24 cellular contexts compared by ENCODE assay signal in genomic region chr16:66462912-66463311, GRCh38. TPM values are rescaled to one million over a fixed set of nuclear protein-coding genes. Genes with fewer than 3 reads are reported as not detected.
A peak's percentile ranks its signal among the peaks of the same experiment; 100 is the strongest.
DNase-seq lines count a peak whose midpoint lies in the region; ATAC-seq, FAIRE-seq and TF ChIP-seq lines count a peak whose summit lies in the region.
"Had no signal": no experiment of that assay in that cellular context is flagged by ENCODE, and none has a peak within 500 bp of the region (broad histone marks: within the 10 kb centered on the region; RNA-seq: fewer than 3 reads in every experiment).

No MANE protein-coding gene starts in this region.

- H3K27me3 ChIP-seq in A673 (replicated peaks; ENCODE audit: insufficient read depth, low read depth, low read length, poor library complexity) (peaks cover 9% of the 10 kb centered on the region), HepG2 (ENCODE audit: control insufficient read depth in 1 of 2, insufficient read depth in 2 of 2, low read length in 2 of 2) (peaks cover 0 to 24% of the 10 kb centered on the region in 2 experiments; a peak in 4 of 5 replicates), upper lobe of left lung (no peaks in the 10 kb centered on the region)
- H3K27me3 ChIP-seq: Peyer's patch, SJCRH30 had no signal

- H3K9me3 ChIP-seq in A673 (ENCODE audit: low read depth, low read length, poor library complexity, severe bottlenecking) = no peaks in the 10 kb centered on the region
- no peaks in the 10 kb centered on the region for H3K9me3 ChIP-seq in HepG2 (ENCODE audit: low read length)
- H3K9me3 ChIP-seq in upper lobe of left lung = no peaks in the 10 kb centered on the region
- H3K9me3 ChIP-seq: Peyer's patch had no signal

- TF ChIP-seq CTCF in A673 (conservative IDR thresholded peaks at IDR 0.05; ENCODE audit: low read depth, low read length) = no peak
- TF ChIP-seq CTCF in choroid plexus epithelial cell (conservative IDR thresholded peaks at IDR 0.05; ENCODE audit: low read depth, low read length) = no peak
- no peak for TF ChIP-seq CTCF in HepG2 (CRISPR knock-in tag; IDR thresholded peaks at IDR 0.05)
- no peak for TF ChIP-seq CTCF in upper lobe of left lung (IDR thresholded peaks at IDR 0.05)

- H3K36me3 ChIP-seq in A673 (ENCODE audit: insufficient read depth, low read length, poor library complexity, severe bottlenecking) (no peaks in the 10 kb centered on the region), HepG2 (replicated peaks in 1 of 2; ENCODE audit: control insufficient read depth in 1 of 2, insufficient read depth in 2 of 2, low read length in 2 of 2) (no peaks in the 10 kb centered on the region), upper lobe of left lung (no peaks in the 10 kb centered on the region)
- H3K36me3 ChIP-seq: BLaER1 treated with 17β-estradiol and CSF1 and Interleukin-3, amounts not matched to agents 10 nM and 100 nM; Peyer's patch; SJCRH30 had no signal

- intact Hi-C loops in A673 (cut with micrococcal nuclease; ENCODE audit: unreplicated experiment) = no loop called here
- intact Hi-C loops in HepG2 (cut with micrococcal nuclease; ENCODE audit: unreplicated experiment) = no loop called here

- DNase-seq in A673 (ENCODE audit: low spot score) = peak; percentile 29
- peak; percentile 77 for DNase-seq in LHCN-M2 (ENCODE audit: low read depth)
- peak; percentile 24 for DNase-seq in choroid plexus epithelial cell (ENCODE audit: low read depth)
- DNase-seq in kidney tubule cell (ENCODE audit: low spot score) = peak; percentile 30
- no peak for DNase-seq in HepG2 (ENCODE audit: low spot score)
- no peak for DNase-seq in occipital lobe (lab: John Stamatoyannopoulos, UW)
- no peak for DNase-seq in upper lobe of left lung
- no peak for DNase-seq in cerebellum (ENCODE audit: low spot score)
- DNase-seq: CD4-positive, alpha-beta memory T cell; GDM1; GOT3; NCI-H1694; NCI-H2081; NCI-H446; NCI-H526 had no signal

- H3K79me2 ChIP-seq in HepG2 (ENCODE audit: insufficient read depth, low read length) = no peaks in the 10 kb centered on the region

- no peak overlapping the region for H3K27ac ChIP-seq in A673 (ENCODE audit: low read depth, low read length, poor library complexity, severe bottlenecking)
- no peak overlapping the region for H3K27ac ChIP-seq in HepG2 (ENCODE audit: extremely low read length, insufficient read depth, low read length)
- H3K27ac ChIP-seq in upper lobe of left lung = no peak overlapping the region
- H3K27ac ChIP-seq: 22Rv1; BLaER1 treated with 17β-estradiol and CSF1 and Interleukin-3, amounts not matched to agents 10 nM and 100 nM; Peyer's patch; SJCRH30 had no signal

- TF ChIP-seq RAD21 in HepG2 (CRISPR knock-in tag; IDR thresholded peaks at IDR 0.05) = no peak

- H3K4me2 ChIP-seq in HepG2 (ENCODE audit: low read depth, low read length) = no peak overlapping the region
- H3K4me2 ChIP-seq: BLaER1 treated with 17β-estradiol and CSF1 and Interleukin-3, amounts not matched to agents 10 nM and 100 nM had no signal

- CTCF ChIA-PET in A673 (lab: Charles Lee) (interaction anchor here (1.2 kb wide), 1 partner anchor 56 kb away, joined by 3 read pairs; no protein-coding TSS in a partner anchor), HepG2 (lab: Yijun Ruan, JAX; ENCODE audit: low intra/inter-chr PET ratio, low total read pairs) (no interaction called here)

- TF ChIP-seq EP300 in HepG2 (IDR thresholded peaks at IDR 0.05; ENCODE audit: low read depth in 2 of 2, low read length in 2 of 2) = no peak
- no peak for TF ChIP-seq EP300 in HepG2 (CRISPR knock-in tag; IDR thresholded peaks at IDR 0.05; ENCODE audit: borderline replicate concordance)
- TF ChIP-seq EP300 in upper lobe of left lung (IDR thresholded peaks at IDR 0.05) = no peak

- no peak overlapping the region for H3K9ac ChIP-seq in HepG2 (ENCODE audit: insufficient read depth, low read depth, low read length)
- H3K9ac ChIP-seq: BLaER1 treated with 17β-estradiol and CSF1 and Interleukin-3, amounts not matched to agents 10 nM and 100 nM had no signal

- no peak for FAIRE-seq in HepG2 (lab: Jason Lieb, UNC)
- FAIRE-seq: GM19239 had no signal

- ATAC-seq in HepG2 (no peak), upper lobe of left lung (ENCODE audit: low FRiP score in 2 of 2) (no peak)
- ATAC-seq: HCT116 had no signal

- 4% methylated on average over 1 of the region's 1 CpG for WGBS in HepG2 (ENCODE audit: low lambda C conversion rate)
- 74 to 88% methylated on average over 1 of the region's 1 CpG for WGBS in upper lobe of left lung, 2 donors

- no peaks in the 10 kb centered on the region for H4K20me1 ChIP-seq in HepG2 (ENCODE audit: insufficient read depth, low read length)
- H4K20me1 ChIP-seq: BLaER1 treated with 17β-estradiol and CSF1 and Interleukin-3, amounts not matched to agents 10 nM and 100 nM had no signal

- H3K4me3 ChIP-seq in A673 (ENCODE audit: low read depth, low read length, poor library complexity, severe bottlenecking) (no peak overlapping the region), choroid plexus epithelial cell (ENCODE audit: low read depth, low read length) (no peak overlapping the region), HepG2 (replicated peaks in 1 of 3; ENCODE audit: insufficient read depth in 1 of 3, low read depth in 2 of 3, low read length in 3 of 3) (no peak overlapping the region), upper lobe of left lung (no peak overlapping the region)
- H3K4me3 ChIP-seq: BLaER1 treated with 17β-estradiol and CSF1 and Interleukin-3, amounts not matched to agents 10 nM and 100 nM; Peyer's patch; SJCRH30 had no signal

- no peak for TF ChIP-seq POLR2A in HepG2 (IDR thresholded peaks at IDR 0.05; ENCODE audit: insufficient read depth in 1 of 2, low read depth in 2 of 2, low read length in 2 of 2)
- no peak for TF ChIP-seq POLR2A in upper lobe of left lung (IDR thresholded peaks at IDR 0.05)

- BruUV-seq in A673 (replicated peaks; lab: Mats Ljungman, UMichigan) (no TSS peak), HepG2 (replicated peaks; lab: Mats Ljungman, UMichigan) (no TSS peak)

- no peaks in the 10 kb centered on the region for H3K4me1 ChIP-seq in A673 (ENCODE audit: insufficient read depth, low read length, poor library complexity, severe bottlenecking)
- 0 out of 2 replicates have a peak, but pooled peaks cover under 1% of the 10 kb centered on the region for H3K4me1 ChIP-seq in HepG2 (ENCODE audit: insufficient read depth, low read length)
- H3K4me1 ChIP-seq in upper lobe of left lung = no peaks in the 10 kb centered on the region
- H3K4me1 ChIP-seq: Peyer's patch, SJCRH30 had no signal

- in situ Hi-C loops in HepG2 (cut with HindIII; ENCODE audit: extremely low pct_ligation_motif_present, low pct_unique_long_range_greater_than_20kb) = no loop called here

- POLR2A ChIA-PET in A673 (lab: Charles Lee; ENCODE audit: low non-redundant PET) = no interaction called here
- POLR2A ChIA-PET in HepG2 (lab: Yijun Ruan, JAX) = no interaction called here

- H2AFZ ChIP-seq in HepG2 (ENCODE audit: low read length) = no peak overlapping the region

TF ChIP-seq in HepG2, 621 proteins besides CTCF, POLR2A, EP300 and RAD21 (continues in another document):
- TF ChIP-seq GATAD2A (CRISPR knock-in tag; IDR thresholded peaks at IDR 0.05) (no peak), ZNF772 (CRISPR knock-in tag; IDR thresholded peaks at IDR 0.05) (no peak), ZNF484 (CRISPR knock-in tag; IDR thresholded peaks at IDR 0.05; ENCODE audit: borderline replicate concordance, low read depth) (no peak), SKI (IDR thresholded peaks at IDR 0.05; ENCODE audit: partially characterized antibody) (no peak), ZMYM3 (CRISPR knock-in tag; IDR thresholded peaks at IDR 0.05) (no peak), ZNF644 (CRISPR knock-in tag; IDR thresholded peaks at IDR 0.05; ENCODE audit: low read depth) (no peak), CBX1 (IDR thresholded peaks at IDR 0.05; ENCODE audit: low read depth) (no peak), CENPT (CRISPR knock-in tag; IDR thresholded peaks at IDR 0.05; ENCODE audit: low read depth) (no peak)
- TF ChIP-seq, protein P1, sequence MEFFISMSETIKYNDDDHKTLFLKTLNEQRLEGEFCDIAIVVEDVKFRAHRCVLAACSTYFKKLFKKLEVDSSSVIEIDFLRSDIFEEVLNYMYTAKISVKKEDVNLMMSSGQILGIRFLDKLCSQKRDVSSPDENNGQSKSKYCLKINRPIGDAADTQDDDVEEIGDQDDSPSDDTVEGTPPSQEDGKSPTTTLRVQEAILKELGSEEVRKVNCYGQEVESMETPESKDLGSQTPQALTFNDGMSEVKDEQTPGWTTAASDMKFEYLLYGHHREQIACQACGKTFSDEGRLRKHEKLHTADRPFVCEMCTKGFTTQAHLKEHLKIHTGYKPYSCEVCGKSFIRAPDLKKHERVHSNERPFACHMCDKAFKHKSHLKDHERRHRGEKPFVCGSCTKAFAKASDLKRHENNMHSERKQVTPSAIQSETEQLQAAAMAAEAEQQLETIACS (CRISPR knock-in tag; IDR thresholded peaks at IDR 0.05) = no peak

RNA-seq across cellular contexts. Expression of gene BEAN1, which starts 35.8 kb away (rescaled TPM):
- total RNA-seq in A673 (2021) (not detected in 2 replicates), LHCN-M2 (2014; rRNA removed) (0.19 and 1.4 TPM in 2 replicates), HepG2 (2016; rRNA removed; fragmentation: Illumina TruSeq; extraction: Trizol) (0.29 and 0.53 TPM in 2 replicates), occipital lobe (4.1 TPM), upper lobe of left lung (1 to 10 TPM in 1 of 6 donors, under 1 TPM in 3, not detected in 2; 0.22 to 1.0 (median 0.35) TPM), cerebellum (5.3 TPM)
- 2.1 TPM for polyA plus RNA-seq in LHCN-M2 (2012)
- 1.9 TPM in 2 replicates for total RNA-seq in HepG2 (2016; cell fraction: cytosol; rRNA removed; fragmentation: Illumina TruSeq; extraction: Trizol; ENCODE audit: low read depth)
- total RNA-seq in HepG2 (2016; cell fraction: insoluble cytoplasmic fraction; rRNA removed; fragmentation: Illumina TruSeq; extraction: Trizol) = 0.25 and 0.54 TPM in 2 replicates
- total RNA-seq in HepG2 (2016; cell fraction: membrane; rRNA removed; fragmentation: Illumina TruSeq; extraction: Trizol) = 0.56 and 1.5 TPM in 2 replicates
- 0.65 TPM in 1 of 2 replicates, not detected in the other for total RNA-seq in HepG2 (2016; cell fraction: nucleus; rRNA removed; fragmentation: Illumina TruSeq; extraction: Trizol)
- 1.4 and 3.9 TPM in 2 replicates for polyA plus RNA-seq in HepG2 (2011; rRNA removed)
- 2.0 and 2.5 TPM in 2 replicates for polyA plus RNA-seq in HepG2 (2011; cell fraction: cytosol; rRNA removed)
- polyA plus RNA-seq in HepG2 (2011; cell fraction: nucleus; rRNA removed) = 3.4 and 5.2 TPM in 2 replicates
- polyA plus RNA-seq in HepG2 (2012) = 1.6 and 4.4 TPM in 2 replicates
- polyA plus RNA-seq in HepG2 (2016; cell fraction: cytosol; fragmentation: Illumina TruSeq; extraction: Trizol; ENCODE audit: low read depth) = 2.9 and 4.2 TPM in 2 replicates
- polyA plus RNA-seq in HepG2 (2016; cell fraction: insoluble cytoplasmic fraction; fragmentation: Illumina TruSeq; extraction: Trizol; ENCODE audit: low read depth) = 0.10 TPM in 1 of 2 replicates, not detected in the other
- 2.4 and 2.8 TPM in 2 replicates for polyA plus RNA-seq in HepG2 (2016; cell fraction: membrane; fragmentation: Illumina TruSeq; extraction: Trizol; ENCODE audit: low read depth)
- polyA plus RNA-seq in HepG2 (2016; cell fraction: nucleus; fragmentation: Illumina TruSeq; extraction: Trizol; ENCODE audit: insufficient read depth, low read depth) = 0.81 and 1.1 TPM in 2 replicates
- polyA minus RNA-seq in HepG2 (2011; rRNA and poly(A)+ RNA removed; ENCODE audit: low replicate concordance) = 0.21 and 3.5 TPM in 2 replicates
- polyA minus RNA-seq in HepG2 (2011; cell fraction: cytosol; rRNA and poly(A)+ RNA removed) = 1.7 TPM in 1 of 2 replicates, not detected in the other
- 1.5 and 1.9 TPM in 2 replicates for polyA minus RNA-seq in HepG2 (2011; cell fraction: nucleus; rRNA and poly(A)+ RNA removed)
- total RNA-seq: CD4-positive, alpha-beta memory T cell; Daoy; HT1080; Peyer's patch had no signal
- polyA plus RNA-seq: IgD-negative memory B cell had no signal

Comparison
In these comparisons a context has a peak if more than half of its experiments do, and no peak if none do; other contexts are left out.
1. DNase-seq: peak in A673 (single experiment), LHCN-M2 (single experiment), choroid plexus epithelial cell (single experiment) and kidney tubule cell (single experiment); none in HepG2 (single experiment), occipital lobe (single experiment), upper lobe of left lung (0 of 2) and cerebellum (single experiment).